21 cellular contexts compared by ENCODE assay signal in genomic region chr7:45292481-45292880, GRCh38.
A peak's percentile ranks its signal among the peaks of the same experiment; 100 is the strongest.
DNase-seq lines count a peak whose midpoint lies in the region; ATAC-seq and TF ChIP-seq lines count a peak whose summit lies in the region.
"Had no signal": no experiment of that assay in that cellular context is flagged by ENCODE, and none has a peak within 500 bp of the region (broad histone marks: within the 10 kb centered on the region; RNA-seq: fewer than 3 reads in every experiment).

No MANE protein-coding gene starts in this region.

- no peaks in the 10 kb centered on the region for H3K36me3 ChIP-seq in upper lobe of right lung
- H3K36me3 ChIP-seq: ascending aorta, tibial nerve had no signal

- H3K4me3 ChIP-seq in upper lobe of right lung: no peak overlapping the region
- H3K4me3 ChIP-seq: ascending aorta, tibial nerve had no signal

- intact Hi-C loops in upper lobe of right lung (cut with DNase I): no loop called here

- peaks cover 10% of the 10 kb centered on the region for H3K9me3 ChIP-seq in upper lobe of right lung
- H3K9me3 ChIP-seq: ascending aorta had no signal

- H3K4me1 ChIP-seq in upper lobe of right lung: no peaks in the 10 kb centered on the region
- H3K4me1 ChIP-seq: ascending aorta, tibial nerve had no signal

- DNase-seq in NCI-H345 (lab: John Stamatoyannopoulos, UW) (peak; percentile 13), NCI-H345 treated with DMSO at 0.1 percent for 48 hours (lab: John Stamatoyannopoulos, UW; ENCODE audit: unreplicated experiment) (no peak), NCI-H82 (lab: John Stamatoyannopoulos, UW) (peak; percentile 70), cerebellar cortex (ENCODE audit: low spot score) (peak; percentile 2), retina (peak; percentile 21), 8988T (no peak), upper lobe of right lung (no peak)
- DNase-seq: activated B cell treated with CpG ODN at 0.5 μM for 24 hours; activated CD4-positive, alpha-beta memory T cell treated with anti-CD3 and anti-CD28 coated beads, Interleukin-2, amount 10 ng/mL, durations not matched to agents 7 days and 5 days; activated naive CD4-positive, alpha-beta T cell treated with anti-CD3 and anti-CD28 coated beads, Interleukin-2, amount 10 ng/mL, durations not matched to agents 7 days and 5 days; activated T-cell treated with anti-CD3 and anti-CD28 coated beads, Interleukin-2, amount 50 U/mL, for 1 hour; DMS153; kidney glomerular epithelial cell; MM.1S; NCI-H2029 treated with DMSO at 0.1 percent for 48 hours; NCI-H774; stimulated activated naive B cell treated with anti-CD40 and anti-IgM and Interleukin-4, amounts not matched to agents 10 μg/mL and 1 μg/mL and 100 μg/mL, for 72 hours; T-helper 17 cell had no signal

- no peak overlapping the region for H3K27ac ChIP-seq in upper lobe of right lung
- H3K27ac ChIP-seq: ascending aorta, tibial nerve had no signal

- TF ChIP-seq CTCF in upper lobe of right lung (IDR thresholded peaks at IDR 0.05): no peak

- ATAC-seq in GM21825 (IDR thresholded peaks at IDR 0.05; ENCODE audit: unreplicated experiment): no peak
- ATAC-seq in upper lobe of right lung: no peak
- ATAC-seq: stimulated activated naive B cell treated with anti-CD40 and anti-IgM and Interleukin-4, amounts not matched to agents 10 μg/mL and 1 μg/mL and 100 μg/mL, for 72 hours; T-helper 17 cell had no signal

- H3K27me3 ChIP-seq in upper lobe of right lung: no peaks in the 10 kb centered on the region
- H3K27me3 ChIP-seq: ascending aorta, tibial nerve had no signal

Comparison
In these comparisons a context has a peak if more than half of its experiments do, and no peak if none do; other contexts are left out.
1. DNase-seq: peak in NCI-H345 (single experiment), NCI-H82 (single experiment), cerebellar cortex (single experiment) and retina (single experiment); none in NCI-H345 treated with DMSO at 0.1 percent for 48 hours (single experiment), 8988T (single experiment) and upper lobe of right lung (single experiment).